In genomic region chr17:43368740-43369506, GRCh38 we compare ENCODE assay signal across 8 cellular contexts. TPM values are rescaled to one million over a fixed set of nuclear protein-coding genes. Genes with fewer than 3 reads are reported as not detected.
DNase-seq lines count a peak whose midpoint lies in the region; ATAC-seq, FAIRE-seq and TF ChIP-seq lines count a peak whose summit lies in the region.

No MANE protein-coding gene starts in this region.

- H3K36me3 ChIP-seq in SU-DHL-6 (ENCODE audit: low read length) (no peaks in the 10 kb centered on the region), adipocyte (ENCODE audit: control insufficient read depth, insufficient read depth, low read length, severe bottlenecking) (no peaks in the 10 kb centered on the region), upper lobe of left lung (no peaks in the 10 kb centered on the region)

- H3K9me3 Mint-ChIP-seq in osteocyte (ENCODE audit: unreplicated experiment): no peaks in the 10 kb centered on the region

- H3F3A ChIP-seq in SU-DHL-6 (ENCODE audit: insufficient read depth): 0 out of 2 replicates have a peak, but pooled peaks cover 7% of the 10 kb centered on the region

- H3K9me3 ChIP-seq in A549 (no peaks in the 10 kb centered on the region), SU-DHL-6 (ENCODE audit: insufficient read depth, low read length) (no peaks in the 10 kb centered on the region), adipocyte (ENCODE audit: control insufficient read depth, low read length) (no peaks in the 10 kb centered on the region), upper lobe of left lung (no peaks in the 10 kb centered on the region)

- no peak for FAIRE-seq in A549 (lab: Jason Lieb, UNC)

- no peaks in the 10 kb centered on the region for H3K79me2 ChIP-seq in SU-DHL-6 (ENCODE audit: insufficient read depth, low read length)

- H3K4me3 ChIP-seq in A549 (peak overlapping the region; percentile 44), NB4 (ENCODE audit: low read depth, low read length) (peak overlapping the region; percentile 72), SU-DHL-6 (ENCODE audit: insufficient read depth, low read length, poor library complexity, severe bottlenecking) (no peak overlapping the region), adipocyte (ENCODE audit: low read length) (peak overlapping the region; percentile 81), upper lobe of left lung (peak overlapping the region; percentile 14 to 56 (median 50))

- POLR2A ChIA-PET in A549 (lab: Yijun Ruan, JAX): interaction anchor here (0.6 to 3.6 kb wide), 30 partner anchors 9 to 371 kb away, joined by 3 to 212 read pairs (median 7); partner anchors contain the start of genes ARL4D, DHX8, ETV4 and RPL27

- no peak; the same call in 2 of the 3 replicates for TF ChIP-seq CTCF in A549 (IDR thresholded peaks at IDR 0.05)
- TF ChIP-seq CTCF in NB4 (IDR thresholded peaks at IDR 0.05; ENCODE audit: low read depth, low read length): no peak
- TF ChIP-seq CTCF in SU-DHL-6 (IDR thresholded peaks at IDR 0.05; ENCODE audit: insufficient read depth, low read length, poor library complexity, severe bottlenecking): no peak
- no peak for TF ChIP-seq CTCF in osteocyte (IDR thresholded peaks at IDR 0.05)
- peak in 1 of 6 experiments; percentile 23 for TF ChIP-seq CTCF in upper lobe of left lung (IDR thresholded peaks at IDR 0.05)

- H3K4me1 ChIP-seq in A549: peaks cover 22% of the 10 kb centered on the region
- H3K4me1 ChIP-seq in adipocyte (ENCODE audit: control insufficient read depth, insufficient read depth, low read length): peaks cover 22% of the 10 kb centered on the region
- peaks cover 17 to 33% (median 27%) of the 10 kb centered on the region in 4 donors for H3K4me1 ChIP-seq in upper lobe of left lung

- peak in 1 of 2 experiments; percentile 26; a peak in 3 of 5 replicates for TF ChIP-seq RAD21 in A549 (conservative IDR thresholded peaks at IDR 0.05 in 1 of 2, IDR thresholded peaks at IDR 0.05 in 1 of 2)

- H3K9ac ChIP-seq in SU-DHL-6 (ENCODE audit: low read length): peak overlapping the region; percentile 37
- peak overlapping the region; percentile 93 for H3K9ac ChIP-seq in adipocyte (ENCODE audit: low read length)

- CTCF ChIA-PET in A549 (lab: Yijun Ruan, JAX): interaction anchor here (0.5 to 8.4 kb wide), 10 partner anchors 11 to 687 kb away, joined by 3 to 74 read pairs (median 6); partner anchors contain the start of genes ARL4D and DHX8

- H3K36me3 Mint-ChIP-seq in osteocyte (ENCODE audit: unreplicated experiment): no peaks in the 10 kb centered on the region

- DNase-seq in A549 (ENCODE audit: low read depth in 1 of 2, low spot score in 1 of 2): peak; percentile 77 to 90
- DNase-seq in NB4 (ENCODE audit: low read depth): peak; percentile 95
- peak; percentile 85 for DNase-seq in adipocyte (ENCODE audit: low read depth)
- DNase-seq in Right ventricle myocardium inferior (ENCODE audit: missing footprints): peak; percentile 92
- DNase-seq in osteocyte (ENCODE audit: extremely low spot score, unreplicated experiment): no peak
- peak; percentile 88 to 90 for DNase-seq in upper lobe of left lung

- no peaks in the 10 kb centered on the region for H3K27me3 Mint-ChIP-seq in osteocyte (ENCODE audit: unreplicated experiment)

- peaks cover 16% of the 10 kb centered on the region for H3K4me1 Mint-ChIP-seq in osteocyte (ENCODE audit: unreplicated experiment)

- TF ChIP-seq POLR2A in A549 (IDR thresholded peaks at IDR 0.05; ENCODE audit: low read length) (peak; percentile 42; the same call in 1 of the 2 replicates), GM19099 (IDR thresholded peaks at IDR 0.05; ENCODE audit: extremely low read depth, insufficient read length, low read depth) (peak; percentile 67), NB4 (IDR thresholded peaks at IDR 0.05; ENCODE audit: extremely low read depth, insufficient read length) (peak; percentile 59), upper lobe of left lung (IDR thresholded peaks at IDR 0.05) (peak in 2 of 4 donors; percentile 44 to 60)

- WGBS in A549 (ENCODE audit: missing lambda C conversion rate): 4% methylated on average over 34 of the region's 51 CpGs
- 0 to 1% methylated on average over 31 to 34 of the region's 51 CpGs for WGBS in upper lobe of left lung, 2 donors

- H3K27me3 ChIP-seq in SU-DHL-6 (ENCODE audit: low read length) (no peaks in the 10 kb centered on the region), adipocyte (replicated peaks; ENCODE audit: control insufficient read depth, insufficient read depth, low read length) (no peaks in the 10 kb centered on the region), upper lobe of left lung (no peaks in the 10 kb centered on the region)

- intact Hi-C loops in Right ventricle myocardium inferior (cut with DNase I): no loop called here

- no peaks in the 10 kb centered on the region for H3K9me2 ChIP-seq in SU-DHL-6 (replicated peaks; ENCODE audit: insufficient read depth, low read length)

- peak overlapping the region; percentile 94 for H3K27ac ChIP-seq in A549
- no peak overlapping the region for H3K27ac ChIP-seq in SU-DHL-6 (ENCODE audit: low read depth, low read length)
- peak overlapping the region; percentile 99 to 100 (median 100) for H3K27ac ChIP-seq in upper lobe of left lung

- peak overlapping the region; percentile 7 for H2AFZ ChIP-seq in SU-DHL-6 (ENCODE audit: low read depth, low read length, severe bottlenecking)

- no peaks in the 10 kb centered on the region for H4K20me1 ChIP-seq in SU-DHL-6 (ENCODE audit: low read depth, low read length)

- no peak overlapping the region for H3K4me3 Mint-ChIP-seq in osteocyte (ENCODE audit: unreplicated experiment)

- peak overlapping the region; percentile 99 for H3K27ac Mint-ChIP-seq in osteocyte (ENCODE audit: unreplicated experiment)

- H3K4me2 ChIP-seq in A549 (peak overlapping the region; percentile 87), SU-DHL-6 (ENCODE audit: low read depth, low read length, poor library complexity, severe bottlenecking) (peak overlapping the region; percentile 44)

- ATAC-seq in A549 (peak; percentile 76 to 84), Right ventricle myocardium inferior (peak; percentile 87), upper lobe of left lung (ENCODE audit: low FRiP score in 2 of 2) (peak; percentile 92)

- TF ChIP-seq EP300 in A549 (IDR thresholded peaks at IDR 0.05): no peak
- TF ChIP-seq EP300 in upper lobe of left lung (IDR thresholded peaks at IDR 0.05): no peak

TF ChIP-seq in A549, 52 proteins besides CTCF, POLR2A, EP300 and RAD21 (continues in another document):
- peak; percentile 93 for TF ChIP-seq TFCP2L1 (CRISPR knock-in tag; IDR thresholded peaks at IDR 0.05)
- no peak for TF ChIP-seq PBX3 (IDR thresholded peaks at IDR 0.05)
- TF ChIP-seq EHF (CRISPR knock-in tag; IDR thresholded peaks at IDR 0.05): no peak; the same call in none of the 2 replicates
- TF ChIP-seq SMC3 (IDR thresholded peaks at IDR 0.05): 0 out of 3 replicates have a peak, but pooled peaks have one; percentile 5
- no peak for TF ChIP-seq KDM5A (IDR thresholded peaks at IDR 0.05)
- TF ChIP-seq GATA3 (IDR thresholded peaks at IDR 0.05; ENCODE audit: borderline replicate concordance): no peak; the same call in 1 of the 2 replicates
- no peak for TF ChIP-seq HDAC2 (IDR thresholded peaks at IDR 0.05)
- no peak for TF ChIP-seq RCOR1 (IDR thresholded peaks at IDR 0.05; ENCODE audit: low read depth, low read length)
- TF ChIP-seq PHF8 (IDR thresholded peaks at IDR 0.05; ENCODE audit: borderline replicate concordance, low read depth): no peak
- 0 out of 2 replicates have a peak, but pooled peaks have one; percentile 48 for TF ChIP-seq HOXB13 (CRISPR knock-in tag; IDR thresholded peaks at IDR 0.05; ENCODE audit: low read depth)
- peak; percentile 77; the same call in 1 of the 2 replicates for TF ChIP-seq MAZ (IDR thresholded peaks at IDR 0.05; ENCODE audit: borderline replicate concordance, low read depth, low read length)
- no peak for TF ChIP-seq NR3C1 (IDR thresholded peaks at IDR 0.05)
- no peak for TF ChIP-seq CBX2 (IDR thresholded peaks at IDR 0.05; ENCODE audit: borderline replicate concordance, low read depth)
- peak; percentile 82; the same call in 1 of the 2 replicates for TF ChIP-seq TP53 (CRISPR knock-in tag; IDR thresholded peaks at IDR 0.05)
- TF ChIP-seq POLR2AphosphoS2 (conservative IDR thresholded peaks at IDR 0.05; ENCODE audit: low read length): no peak
- TF ChIP-seq HOXA7 (CRISPR knock-in tag; IDR thresholded peaks at IDR 0.05): no peak
- TF ChIP-seq ZNF302 (CRISPR knock-in tag; IDR thresholded peaks at IDR 0.05): no peak
- TF ChIP-seq HEYL (CRISPR knock-in tag; IDR thresholded peaks at IDR 0.05): no peak
- TF ChIP-seq E2F6 (IDR thresholded peaks at IDR 0.05; ENCODE audit: borderline replicate concordance, low read depth): peak; percentile 89
- TF ChIP-seq KDM1A (IDR thresholded peaks at IDR 0.05; ENCODE audit: low read depth): no peak
- TF ChIP-seq CHD2 (IDR thresholded peaks at IDR 0.05; ENCODE audit: low read length, partially characterized antibody): peak; percentile 74
- TF ChIP-seq RARB (CRISPR knock-in tag; IDR thresholded peaks at IDR 0.05): no peak
- TF ChIP-seq ZSCAN20 (CRISPR knock-in tag; IDR thresholded peaks at IDR 0.05): no peak; the same call in 1 of the 2 replicates

RNA-seq across cellular contexts. Expression of gene ARL4D, which starts 29.9 kb away (rescaled TPM):
- 21.0 and 21.1 TPM in 2 replicates for polyA plus RNA-seq in A549 (2011; rRNA removed)
- 27.5 and 29.3 TPM in 2 replicates for polyA plus RNA-seq in A549 (2012; cell fraction: cytosol; rRNA removed)
- 21.1 and 26.6 TPM in 2 replicates for polyA plus RNA-seq in A549 (2012; cell fraction: nucleus; rRNA removed)
- polyA plus RNA-seq in A549 (2017; fragmentation: RNase III; extraction: RNeasy Plus Mini Kit Qiagen cat#74134 plus additional on column Dnase treatment): 9.9 to 11.9 TPM (median 11.7 TPM) in 3 replicates
- polyA minus RNA-seq in A549 (2011; rRNA and poly(A)+ RNA removed): 18.6 and 19.9 TPM in 2 replicates
- total RNA-seq in Right ventricle myocardium inferior: 8.4 TPM
- total RNA-seq in osteocyte: 17.2 and 19.3 TPM in 2 replicates
- total RNA-seq in upper lobe of left lung: 10 to 100 TPM in 2 of 6 donors, 1 to 10 TPM in 4; 6.5 to 24.2 (median 9.4) TPM
